ENCODE assay signal across 1 cellular context in the genomic region with DNA sequence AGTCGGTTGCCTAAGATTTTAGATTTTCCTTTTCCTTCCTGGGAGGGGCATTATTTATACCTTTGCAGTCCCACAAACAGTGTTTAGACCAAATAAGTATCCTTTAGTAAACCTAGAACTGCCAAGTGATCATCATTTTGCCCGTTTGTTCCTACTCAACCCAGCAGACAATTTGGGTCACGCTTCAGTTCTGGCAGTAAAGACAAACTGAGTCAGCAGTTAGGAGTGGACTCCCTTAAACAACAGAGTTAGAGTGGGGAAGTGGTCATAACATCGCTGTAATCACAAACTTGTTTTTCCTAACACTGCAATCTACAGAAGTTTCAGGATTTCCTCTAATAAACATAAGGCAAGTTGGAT.
A peak's percentile ranks its signal among the peaks of the same experiment; 100 is the strongest.
TF ChIP-seq lines count a peak whose summit lies in the region.

No MANE protein-coding gene starts in this region.

TF ChIP-seq in HepG2, 621 proteins besides CTCF, POLR2A, EP300 and RAD21 (continued from another document):
- TF ChIP-seq, protein P1, sequence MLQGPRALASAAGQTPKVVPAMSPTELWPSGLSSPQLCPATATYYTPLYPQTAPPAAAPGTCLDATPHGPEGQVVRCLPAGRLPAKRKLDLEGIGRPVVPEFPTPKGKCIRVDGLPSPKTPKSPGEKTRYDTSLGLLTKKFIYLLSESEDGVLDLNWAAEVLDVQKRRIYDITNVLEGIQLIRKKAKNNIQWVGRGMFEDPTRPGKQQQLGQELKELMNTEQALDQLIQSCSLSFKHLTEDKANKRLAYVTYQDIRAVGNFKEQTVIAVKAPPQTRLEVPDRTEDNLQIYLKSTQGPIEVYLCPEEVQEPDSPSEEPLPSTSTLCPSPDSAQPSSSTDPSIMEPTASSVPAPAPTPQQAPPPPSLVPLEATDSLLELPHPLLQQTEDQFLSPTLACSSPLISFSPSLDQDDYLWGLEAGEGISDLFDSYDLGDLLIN (CRISPR knock-in tag; IDR thresholded peaks at IDR 0.05; ENCODE audit: borderline replicate concordance) = no peak
- TF ChIP-seq RXRA (CRISPR knock-in tag; IDR thresholded peaks at IDR 0.05) (no peak), MAFF (IDR thresholded peaks at IDR 0.05; ENCODE audit: low read depth, low read length) (peak; percentile 62), POLR2G (IDR thresholded peaks at IDR 0.05; ENCODE audit: low read depth, low read length) (no peak)
